ENCODE assay signal across 12 cellular contexts in the genomic region with DNA sequence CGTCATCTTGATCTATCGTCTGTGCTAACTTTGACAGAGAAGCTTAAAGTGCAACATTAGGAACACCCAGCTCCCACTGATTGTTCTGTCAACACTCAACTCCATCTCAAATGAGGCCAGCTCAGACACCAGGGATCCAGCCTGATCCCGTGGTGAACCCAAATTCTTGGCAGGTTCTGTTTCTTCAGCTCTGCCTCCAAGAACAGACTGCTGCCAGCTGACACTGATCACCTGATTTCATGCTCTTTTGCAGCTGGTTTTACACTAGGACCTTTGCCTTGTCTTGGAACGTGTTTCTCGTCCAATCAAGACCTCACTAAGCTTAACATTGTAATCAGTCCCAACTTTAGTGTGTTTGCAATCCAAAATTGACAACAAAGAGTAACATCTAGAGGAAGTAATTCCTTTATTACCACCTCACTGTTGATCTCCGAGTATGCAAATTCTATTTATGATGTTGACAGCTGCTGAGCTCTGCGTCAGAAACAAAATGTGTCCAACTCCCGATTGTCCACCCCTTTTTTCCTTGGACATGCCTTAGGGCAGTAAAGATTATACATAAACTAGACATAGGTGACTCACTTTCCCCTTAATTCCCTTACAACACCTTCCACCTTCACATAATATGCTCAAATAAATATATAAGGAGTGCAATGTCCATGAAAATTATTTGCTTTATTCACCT. TPM values are rescaled to one million over a fixed set of nuclear protein-coding genes. Genes with fewer than 3 reads are reported as not detected.
A peak's percentile ranks its signal among the peaks of the same experiment; 100 is the strongest.
DNase-seq lines count a peak whose midpoint lies in the region; ATAC-seq and TF ChIP-seq lines count a peak whose summit lies in the region.
"Had no signal": no experiment of that assay in that cellular context is flagged by ENCODE, and none has a peak within 500 bp of the region (broad histone marks: within the 10 kb centered on the region; RNA-seq: fewer than 3 reads in every experiment).

No MANE protein-coding gene starts in this region.

- H3K27me3 Mint-ChIP-seq in activated CD8-positive, alpha-beta memory T cell treated with anti-CD3 and anti-CD28 coated beads, Interleukin-2, amount 10 ng/mL, durations not matched to agents 7 days and 5 days = peaks cover 53% of the 10 kb centered on the region

- H3K27me3 ChIP-seq in left ventricle myocardium inferior (ENCODE audit: low read depth) = no peaks in the 10 kb centered on the region
- H3K27me3 ChIP-seq in mucosa of rectum (ENCODE audit: control insufficient read depth in 2 of 2, insufficient read depth in 2 of 2, low read length in 2 of 2) = no peaks in the 10 kb centered on the region
- H3K27me3 ChIP-seq: cardiac muscle cell, heart right ventricle had no signal

- CTCF ChIA-PET in activated CD8-positive, alpha-beta memory T cell treated with anti-CD3 and anti-CD28 coated beads, Interleukin-2, amount 10 ng/mL, durations not matched to agents 7 days and 5 days (lab: Charles Lee) = interaction anchor here (0.7 to 1.8 kb wide), 3 partner anchors 72 to 382 kb away, joined by 3 to 5 read pairs (median 3); no protein-coding TSS in a partner anchor

- no peaks in the 10 kb centered on the region for H3K9me3 Mint-ChIP-seq in activated CD8-positive, alpha-beta memory T cell treated with anti-CD3 and anti-CD28 coated beads, Interleukin-2, amount 10 ng/mL, durations not matched to agents 7 days and 5 days (ENCODE audit: low read depth)

- peaks cover 9% of the 10 kb centered on the region for H3K36me3 Mint-ChIP-seq in activated CD8-positive, alpha-beta memory T cell treated with anti-CD3 and anti-CD28 coated beads, Interleukin-2, amount 10 ng/mL, durations not matched to agents 7 days and 5 days

- intact Hi-C loops in left cardiac atrium (cut with DNase I) (no loop called here), left ventricle myocardium inferior (cut with micrococcal nuclease) (no loop called here)

- H3K9me3 ChIP-seq in left ventricle myocardium inferior (replicated peaks) = no peaks in the 10 kb centered on the region
- no peaks in the 10 kb centered on the region for H3K9me3 ChIP-seq in mucosa of rectum (ENCODE audit: control insufficient read depth in 2 of 2, low read length in 2 of 2)
- H3K9me3 ChIP-seq: heart right ventricle, neutrophil had no signal

- H3K4me3 Mint-ChIP-seq in activated CD8-positive, alpha-beta memory T cell treated with anti-CD3 and anti-CD28 coated beads, Interleukin-2, amount 10 ng/mL, durations not matched to agents 7 days and 5 days = no peak overlapping the region

- no peak overlapping the region for H3K27ac Mint-ChIP-seq in activated CD8-positive, alpha-beta memory T cell treated with anti-CD3 and anti-CD28 coated beads, Interleukin-2, amount 10 ng/mL, durations not matched to agents 7 days and 5 days

- TF ChIP-seq CTCF in left ventricle myocardium inferior (IDR thresholded peaks at IDR 0.05; ENCODE audit: borderline replicate concordance) (no peak), choroid plexus epithelial cell (conservative IDR thresholded peaks at IDR 0.05; ENCODE audit: low read depth, low read length) (no peak)

- H3K4me1 ChIP-seq in left ventricle myocardium inferior = peaks cover 28% of the 10 kb centered on the region
- peaks cover 18 to 22% of the 10 kb centered on the region in 2 donors for H3K4me1 ChIP-seq in mucosa of rectum (ENCODE audit: control insufficient read depth in 2 of 2, insufficient read depth in 2 of 2, low read length in 2 of 2)

- peak; percentile 1 to 27 for ATAC-seq in left cardiac atrium
- ATAC-seq in HG03045 (IDR thresholded peaks at IDR 0.05; ENCODE audit: unreplicated experiment) = no peak
- no peak for ATAC-seq in activated CD8-positive, alpha-beta memory T cell treated with anti-CD3 and anti-CD28 coated beads, Interleukin-2, amount 10 ng/mL, durations not matched to agents 7 days and 5 days
- ATAC-seq in GM18861 (IDR thresholded peaks at IDR 0.05; ENCODE audit: unreplicated experiment) = no peak

- H3K27ac ChIP-seq in left ventricle myocardium inferior (replicated peaks) (no peak overlapping the region), mucosa of rectum (ENCODE audit: low read depth in 2 of 2, low read length in 2 of 2) (peak overlapping the region; percentile 92 to 94)
- H3K27ac ChIP-seq: cardiac muscle cell, KMS-11 had no signal

- no peak overlapping the region for H3K4me3 ChIP-seq in left ventricle myocardium inferior
- no peak overlapping the region for H3K4me3 ChIP-seq in choroid plexus epithelial cell (ENCODE audit: low read depth, low read length)
- peak overlapping the region; percentile 26 to 84 for H3K4me3 ChIP-seq in mucosa of rectum (ENCODE audit: low read length in 2 of 2)
- H3K4me3 ChIP-seq: cardiac muscle cell had no signal

- peaks cover 11% of the 10 kb centered on the region for H3K4me1 Mint-ChIP-seq in activated CD8-positive, alpha-beta memory T cell treated with anti-CD3 and anti-CD28 coated beads, Interleukin-2, amount 10 ng/mL, durations not matched to agents 7 days and 5 days

- H3K36me3 ChIP-seq in left ventricle myocardium inferior (peaks cover 12% of the 10 kb centered on the region), mucosa of rectum (ENCODE audit: control insufficient read depth in 2 of 2, insufficient read depth in 2 of 2, low read length in 2 of 2) (peaks cover 14 to 23% of the 10 kb centered on the region in 2 donors)

- DNase-seq in left cardiac atrium = no peak
- DNase-seq in left ventricle myocardium inferior = no peak
- DNase-seq in choroid plexus epithelial cell (ENCODE audit: low read depth) = peak; percentile 39
- DNase-seq in activated CD8-positive, alpha-beta memory T cell treated with anti-CD3 and anti-CD28 coated beads, Interleukin-2, amount 10 ng/mL, durations not matched to agents 7 days and 5 days = no peak
- no peak for DNase-seq in 8988T

- peak overlapping the region; percentile 67 to 72 for H3K9ac ChIP-seq in mucosa of rectum (ENCODE audit: low read depth in 1 of 2, low read length in 2 of 2)
- H3K9ac ChIP-seq: KMS-11 had no signal

RNA-seq across cellular contexts. Expression of a gene that starts 1.6 kb away (rescaled TPM):
- total RNA-seq in left cardiac atrium = 10 to 100 TPM; 24.8 to 29.3 TPM
- total RNA-seq in left ventricle myocardium inferior = 22.8 TPM
- total RNA-seq in activated CD8-positive, alpha-beta memory T cell treated with anti-CD3 and anti-CD28 coated beads, Interleukin-2, amount 10 ng/mL, durations not matched to agents 7 days and 5 days = 1 to 10 TPM; 7.1 to 8.0 TPM

Comparison
In these comparisons a context has a peak if more than half of its experiments do, and no peak if none do; other contexts are left out.
1. ATAC-seq: peak in left cardiac atrium (2 of 2); none in HG03045 (single experiment), activated CD8-positive, alpha-beta memory T cell treated with anti-CD3 and anti-CD28 coated beads, Interleukin-2, amount 10 ng/mL, durations not matched to agents 7 days and 5 days (single experiment) and GM18861 (single experiment).
2. H3K4me3 ChIP-seq: peak in mucosa of rectum (2 of 2); none in left ventricle myocardium inferior (single experiment) and choroid plexus epithelial cell (single experiment).